Comparison of ENCODE assay signal across 14 cellular contexts in the genomic region with DNA sequence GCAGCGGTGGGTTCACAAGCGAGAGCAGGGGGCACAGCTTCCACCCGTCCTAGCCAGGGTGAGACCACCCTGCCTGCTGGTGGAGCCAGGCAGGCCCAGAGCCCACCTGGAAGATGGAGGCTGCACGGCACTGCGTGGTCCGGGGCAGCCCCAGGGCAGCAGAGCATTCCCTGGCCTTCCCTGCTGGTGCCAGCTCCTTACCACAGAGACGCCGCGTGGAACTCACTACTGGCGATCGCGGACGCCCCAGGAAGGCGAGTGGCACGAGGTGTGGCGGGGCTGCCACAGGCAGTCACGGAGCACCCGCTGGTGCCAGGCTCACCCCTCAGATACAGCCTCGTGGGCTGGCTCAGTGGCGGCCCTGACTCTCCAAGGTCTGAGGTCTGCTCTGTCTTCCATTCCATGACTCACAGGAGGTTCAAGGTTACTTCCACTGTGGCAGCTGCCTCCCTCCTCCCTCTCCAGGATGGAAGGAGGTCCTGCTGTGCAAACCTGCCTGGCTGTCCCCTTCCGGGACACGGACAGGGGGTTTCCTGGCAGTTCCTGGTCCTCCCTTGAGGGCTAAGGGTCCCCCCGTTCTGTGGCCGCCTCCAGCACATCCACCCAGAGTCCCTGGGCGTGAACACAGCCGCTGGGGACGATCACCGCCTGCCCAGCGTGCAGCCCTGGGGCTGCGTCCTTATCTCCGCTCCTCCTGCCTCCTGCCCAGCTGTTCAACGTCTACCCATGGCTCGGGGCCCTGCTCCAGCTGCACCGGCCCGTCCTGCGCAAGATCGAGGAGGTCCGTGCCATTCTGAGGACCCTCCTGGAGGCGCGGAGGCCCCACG. TPM values are rescaled to one million over a fixed set of nuclear protein-coding genes. Genes with fewer than 3 reads are reported as not detected.
DNase-seq lines count a peak whose midpoint lies in the region; ATAC-seq, FAIRE-seq and TF ChIP-seq lines count a peak whose summit lies in the region.
"Had no signal": no experiment of that assay in that cellular context is flagged by ENCODE, and none has a peak within 500 bp of the region (broad histone marks: within the 10 kb centered on the region; RNA-seq: fewer than 3 reads in every experiment).

No MANE protein-coding gene starts in this region.

- no peaks in the 10 kb centered on the region for H3K9me3 Mint-ChIP-seq in activated CD8-positive, alpha-beta T cell treated with anti-CD3 and anti-CD28 coated beads for 36 hours
- no peaks in the 10 kb centered on the region for H3K9me3 Mint-ChIP-seq in activated CD8-positive, alpha-beta T cell treated with anti-CD3 and anti-CD28 coated beads, Interleukin-2, amount 10 ng/mL, durations not matched to agents 7 days and 5 days (ENCODE audit: insufficient read depth)
- peaks cover 0 to 2% of the 10 kb centered on the region in 2 donors for H3K9me3 Mint-ChIP-seq in stimulated activated naive B cell treated with anti-CD40 and anti-IgM and Interleukin-4, amounts not matched to agents 10 μg/mL and 1 μg/mL and 100 μg/mL, for 72 hours
- H3K9me3 Mint-ChIP-seq: nephron had no signal

- peaks cover 73% of the 10 kb centered on the region for H3K27me3 ChIP-seq in foreskin keratinocyte

- no peak overlapping the region for H3K4me3 Mint-ChIP-seq in activated CD8-positive, alpha-beta T cell treated with anti-CD3 and anti-CD28 coated beads for 36 hours
- H3K4me3 Mint-ChIP-seq in activated CD8-positive, alpha-beta T cell treated with anti-CD3 and anti-CD28 coated beads, Interleukin-2, amount 10 ng/mL, durations not matched to agents 7 days and 5 days: no peak overlapping the region
- H3K4me3 Mint-ChIP-seq in stimulated activated naive B cell treated with anti-CD40 and anti-IgM and Interleukin-4, amounts not matched to agents 10 μg/mL and 1 μg/mL and 100 μg/mL, for 72 hours: no peak overlapping the region

- POLR2A ChIA-PET in activated CD8-positive, alpha-beta T cell treated with anti-CD3 and anti-CD28 coated beads for 36 hours (lab: Charles Lee): interaction anchor here (2.9 kb wide), 1 partner anchor 11 kb away, joined by 10 read pairs; a partner anchor contains a TSS
- POLR2A ChIA-PET in activated CD8-positive, alpha-beta T cell treated with anti-CD3 and anti-CD28 coated beads, Interleukin-2, amount 10 ng/mL, durations not matched to agents 7 days and 5 days (lab: Charles Lee): interaction anchor here (1.7 kb wide), 1 partner anchor 11 kb away, joined by 5 read pairs; a partner anchor contains a TSS

- no peaks in the 10 kb centered on the region for H3K36me3 Mint-ChIP-seq in activated CD8-positive, alpha-beta T cell treated with anti-CD3 and anti-CD28 coated beads for 36 hours (ENCODE audit: low read depth)
- no peaks in the 10 kb centered on the region for H3K36me3 Mint-ChIP-seq in activated CD8-positive, alpha-beta T cell treated with anti-CD3 and anti-CD28 coated beads, Interleukin-2, amount 10 ng/mL, durations not matched to agents 7 days and 5 days (ENCODE audit: low read depth)
- H3K36me3 Mint-ChIP-seq in stimulated activated naive B cell treated with anti-CD40 and anti-IgM and Interleukin-4, amounts not matched to agents 10 μg/mL and 1 μg/mL and 100 μg/mL, for 72 hours: peaks cover 2 to 3% of the 10 kb centered on the region in 2 donors

- no peak overlapping the region for H3K27ac ChIP-seq in foreskin keratinocyte

- no peak for TF ChIP-seq POLR2A in GM12891 (IDR thresholded peaks at IDR 0.05; ENCODE audit: low read depth, low read length)

- H3K4me1 Mint-ChIP-seq in activated CD8-positive, alpha-beta T cell treated with anti-CD3 and anti-CD28 coated beads for 36 hours (ENCODE audit: low read depth): peaks cover 3% of the 10 kb centered on the region
- H3K4me1 Mint-ChIP-seq in activated CD8-positive, alpha-beta T cell treated with anti-CD3 and anti-CD28 coated beads, Interleukin-2, amount 10 ng/mL, durations not matched to agents 7 days and 5 days (ENCODE audit: low read depth): no peaks in the 10 kb centered on the region
- peaks cover 5 to 8% of the 10 kb centered on the region in 2 donors for H3K4me1 Mint-ChIP-seq in stimulated activated naive B cell treated with anti-CD40 and anti-IgM and Interleukin-4, amounts not matched to agents 10 μg/mL and 1 μg/mL and 100 μg/mL, for 72 hours

- TF ChIP-seq CTCF in activated CD8-positive, alpha-beta T cell treated with anti-CD3 and anti-CD28 coated beads for 36 hours (IDR thresholded peaks at IDR 0.05): no peak
- TF ChIP-seq CTCF in foreskin keratinocyte (conservative IDR thresholded peaks at IDR 0.05) (no peak), GM20000 (IDR thresholded peaks at IDR 0.05; ENCODE audit: extremely low read depth, missing control alignments) (no peak)

- no peak for DNase-seq in activated CD8-positive, alpha-beta T cell treated with anti-CD3 and anti-CD28 coated beads for 36 hours
- DNase-seq in activated CD8-positive, alpha-beta T cell treated with anti-CD3 and anti-CD28 coated beads, Interleukin-2, amount 10 ng/mL, durations not matched to agents 7 days and 5 days: no peak
- DNase-seq in foreskin keratinocyte: no peak
- no peak for DNase-seq in stimulated activated naive B cell treated with anti-CD40 and anti-IgM and Interleukin-4, amounts not matched to agents 10 μg/mL and 1 μg/mL and 100 μg/mL, for 72 hours
- DNase-seq in GM12891 (ENCODE audit: insufficient read length, low spot score): no peak
- DNase-seq in GM20000 (ENCODE audit: low spot score): no peak
- DNase-seq: activated CD4-positive, alpha-beta T cell treated with anti-CD3 and anti-CD28 coated beads, Interleukin-2, amount 50 U/mL, for 48 hours; KG1; NCI-H526 had no signal

- peak; percentile 15 for ATAC-seq in activated CD8-positive, alpha-beta T cell treated with anti-CD3 and anti-CD28 coated beads for 36 hours
- ATAC-seq in activated CD8-positive, alpha-beta T cell treated with anti-CD3 and anti-CD28 coated beads, Interleukin-2, amount 10 ng/mL, durations not matched to agents 7 days and 5 days: no peak
- ATAC-seq in SK-N-SH treated with all-trans-retinoic acid at 6 μM for 48 hours (peak; percentile 67), foreskin keratinocyte (peak; percentile 36), GM18511 (IDR thresholded peaks at IDR 0.05; ENCODE audit: unreplicated experiment) (no peak)
- ATAC-seq in stimulated activated naive B cell treated with anti-CD40 and anti-IgM and Interleukin-4, amounts not matched to agents 10 μg/mL and 1 μg/mL and 100 μg/mL, for 72 hours (replicated peaks): peak; percentile 15 to 28

- intact Hi-C loops in activated CD8-positive, alpha-beta T cell treated with anti-CD3 and anti-CD28 coated beads for 36 hours (cut with micrococcal nuclease): no loop called here

- CTCF ChIA-PET in activated CD8-positive, alpha-beta T cell treated with anti-CD3 and anti-CD28 coated beads for 36 hours (lab: Charles Lee): interaction anchor here (1.4 kb wide), 2 partner anchors 7 to 10 kb away, joined by 3 read pairs; no protein-coding TSS in a partner anchor
- CTCF ChIA-PET in activated CD8-positive, alpha-beta T cell treated with anti-CD3 and anti-CD28 coated beads, Interleukin-2, amount 10 ng/mL, durations not matched to agents 7 days and 5 days (lab: Charles Lee): no interaction called here

- no peak overlapping the region for H3K27ac Mint-ChIP-seq in activated CD8-positive, alpha-beta T cell treated with anti-CD3 and anti-CD28 coated beads for 36 hours
- no peak overlapping the region for H3K27ac Mint-ChIP-seq in activated CD8-positive, alpha-beta T cell treated with anti-CD3 and anti-CD28 coated beads, Interleukin-2, amount 10 ng/mL, durations not matched to agents 7 days and 5 days
- no peak overlapping the region for H3K27ac Mint-ChIP-seq in stimulated activated naive B cell treated with anti-CD40 and anti-IgM and Interleukin-4, amounts not matched to agents 10 μg/mL and 1 μg/mL and 100 μg/mL, for 72 hours

- FAIRE-seq in GM12891 (lab: Jason Lieb, UNC): no peak
- FAIRE-seq: endometrium had no signal

- H3K27me3 Mint-ChIP-seq in activated CD8-positive, alpha-beta T cell treated with anti-CD3 and anti-CD28 coated beads for 36 hours: peaks cover 4% of the 10 kb centered on the region
- H3K27me3 Mint-ChIP-seq in activated CD8-positive, alpha-beta T cell treated with anti-CD3 and anti-CD28 coated beads, Interleukin-2, amount 10 ng/mL, durations not matched to agents 7 days and 5 days (ENCODE audit: low read depth): no peaks in the 10 kb centered on the region
- H3K27me3 Mint-ChIP-seq in stimulated activated naive B cell treated with anti-CD40 and anti-IgM and Interleukin-4, amounts not matched to agents 10 μg/mL and 1 μg/mL and 100 μg/mL, for 72 hours: peaks cover 24 to 30% of the 10 kb centered on the region in 2 donors

- H3K4me1 ChIP-seq in foreskin keratinocyte: no peaks in the 10 kb centered on the region

TF ChIP-seq in SK-N-SH treated with all-trans-retinoic acid at 6 μM for 48 hours, 23 proteins besides CTCF, POLR2A, EP300 and RAD21 (continues in another document):
- TF ChIP-seq TOX (CRISPR knock-in tag; IDR thresholded peaks at IDR 0.05; ENCODE audit: borderline replicate concordance) (no peak), ZFP30 (CRISPR knock-in tag; IDR thresholded peaks at IDR 0.05) (no peak)

TF ChIP-seq in GM12891, 5 proteins besides CTCF, POLR2A, EP300 and RAD21 (continues in another document):
- no peak for TF ChIP-seq PAX5 (IDR thresholded peaks at IDR 0.05; ENCODE audit: insufficient read depth, low read length, severe bottlenecking)

RNA-seq across cellular contexts. Expression of a gene that starts 3.1 kb away (rescaled TPM):
- total RNA-seq in activated CD8-positive, alpha-beta T cell treated with anti-CD3 and anti-CD28 coated beads for 36 hours: not detected
- total RNA-seq in activated CD8-positive, alpha-beta T cell treated with anti-CD3 and anti-CD28 coated beads, Interleukin-2, amount 10 ng/mL, durations not matched to agents 7 days and 5 days: not detected
- not detected in 2 replicates for total RNA-seq in foreskin keratinocyte
- polyA plus RNA-seq in foreskin keratinocyte: not detected in 2 replicates
- not detected for polyA plus RNA-seq in GM12891 (2012; ENCODE audit: low read depth, missing spikeins)
- polyA plus RNA-seq: AG04450 had no signal

RNA-seq across cellular contexts. Expression of a gene that starts 10.8 kb away (rescaled TPM):
- 10 to 100 TPM; 15.5 to 18.0 TPM for total RNA-seq in activated CD8-positive, alpha-beta T cell treated with anti-CD3 and anti-CD28 coated beads for 36 hours
- total RNA-seq in activated CD8-positive, alpha-beta T cell treated with anti-CD3 and anti-CD28 coated beads, Interleukin-2, amount 10 ng/mL, durations not matched to agents 7 days and 5 days: 10 to 100 TPM; 16.8 to 18.2 TPM
- 5.9 and 6.0 TPM in 2 replicates for total RNA-seq in foreskin keratinocyte
- 5.6 and 6.1 TPM in 2 replicates for polyA plus RNA-seq in foreskin keratinocyte
- 6.2 TPM for polyA plus RNA-seq in GM12891 (2012; ENCODE audit: low read depth, missing spikeins)

RNA-seq across cellular contexts. Expression of a gene that starts 31.6 kb away (rescaled TPM):
- 10 to 100 TPM; 34.6 to 40.9 TPM for total RNA-seq in activated CD8-positive, alpha-beta T cell treated with anti-CD3 and anti-CD28 coated beads for 36 hours
- total RNA-seq in activated CD8-positive, alpha-beta T cell treated with anti-CD3 and anti-CD28 coated beads, Interleukin-2, amount 10 ng/mL, durations not matched to agents 7 days and 5 days: 10 to 100 TPM; 24.2 to 28.6 TPM
- 5.8 and 7.8 TPM in 2 replicates for total RNA-seq in foreskin keratinocyte
- 5.1 and 6.9 TPM in 2 replicates for polyA plus RNA-seq in foreskin keratinocyte
- 8.1 TPM for polyA plus RNA-seq in GM12891 (2012; ENCODE audit: low read depth, missing spikeins)

RNA-seq across cellular contexts. Expression of a gene that starts 58.2 kb away (rescaled TPM):
- 1 to 10 TPM; 5.6 to 8.5 TPM for total RNA-seq in activated CD8-positive, alpha-beta T cell treated with anti-CD3 and anti-CD28 coated beads for 36 hours
- total RNA-seq in activated CD8-positive, alpha-beta T cell treated with anti-CD3 and anti-CD28 coated beads, Interleukin-2, amount 10 ng/mL, durations not matched to agents 7 days and 5 days: 1 to 10 TPM; 2.7 to 3.1 TPM
- not detected in 2 replicates for total RNA-seq in foreskin keratinocyte
- not detected in 2 replicates for polyA plus RNA-seq in foreskin keratinocyte
- 3.0 TPM for polyA plus RNA-seq in GM12891 (2012; ENCODE audit: low read depth, missing spikeins)

Comparison
In these comparisons a context has a peak if more than half of its experiments do, and no peak if none do; other contexts are left out.
1. ATAC-seq: peak in activated CD8-positive, alpha-beta T cell treated with anti-CD3 and anti-CD28 coated beads for 36 hours (single experiment), SK-N-SH treated with all-trans-retinoic acid at 6 μM for 48 hours (single experiment), foreskin keratinocyte (single experiment) and stimulated activated naive B cell treated with anti-CD40 and anti-IgM and Interleukin-4, amounts not matched to agents 10 μg/mL and 1 μg/mL and 100 μg/mL, for 72 hours (2 of 2); none in activated CD8-positive, alpha-beta T cell treated with anti-CD3 and anti-CD28 coated beads, Interleukin-2, amount 10 ng/mL, durations not matched to agents 7 days and 5 days (single experiment) and GM18511 (single experiment).